In genomic region chr15:88604381-88604951, GRCh38 we compare ENCODE assay signal across 10 cellular contexts. TPM values are rescaled to one million over a fixed set of nuclear protein-coding genes. Genes with fewer than 3 reads are reported as not detected.
A peak's percentile ranks its signal among the peaks of the same experiment; 100 is the strongest.
DNase-seq lines count a peak whose midpoint lies in the region; ATAC-seq and TF ChIP-seq lines count a peak whose summit lies in the region.
"Had no signal": no experiment of that assay in that cellular context is flagged by ENCODE, and none has a peak within 500 bp of the region (broad histone marks: within the 10 kb centered on the region; RNA-seq: fewer than 3 reads in every experiment).

No MANE protein-coding gene starts in this region.

- H3K36me3 Mint-ChIP-seq in brain = no peaks in the 10 kb centered on the region
- H3K36me3 Mint-ChIP-seq in natural killer cell = no peaks in the 10 kb centered on the region

- TF ChIP-seq CTCF in brain (conservative IDR thresholded peaks at IDR 0.05) = no peak
- no peak for TF ChIP-seq CTCF in natural killer cell (IDR thresholded peaks at IDR 0.05)
- TF ChIP-seq CTCF in esophagus squamous epithelium (IDR thresholded peaks at IDR 0.05) = no peak

- H3K27me3 ChIP-seq in esophagus squamous epithelium = peaks cover 0 to 77% (median 26%) of the 10 kb centered on the region in 4 donors

- peak in 1 of 3 donors; percentile 24 for ATAC-seq in natural killer cell
- ATAC-seq in GM21526 (IDR thresholded peaks at IDR 0.05; ENCODE audit: low FRiP score, unreplicated experiment) = no peak

- no peaks in the 10 kb centered on the region for H3K36me3 ChIP-seq in esophagus squamous epithelium

- H3K27ac Mint-ChIP-seq in brain (peak overlapping the region; percentile 32 to 98 (median 65)), natural killer cell (no peak overlapping the region)

- WGBS in esophagus squamous epithelium, 2 donors = 0% methylated on average over 14 of the region's 33 CpGs; no CpG with 5 or more reads in 1 of the 2 donors

- peaks cover 38% of the 10 kb centered on the region for H3K27me3 Mint-ChIP-seq in brain
- peaks cover 54 to 80% of the 10 kb centered on the region in 2 donors for H3K27me3 Mint-ChIP-seq in natural killer cell (ENCODE audit: low read depth in 2 of 2)

- H3K4me3 Mint-ChIP-seq in brain = peak overlapping the region; percentile 90 to 97 (median 93)
- peak overlapping the region; percentile 37 for H3K4me3 Mint-ChIP-seq in natural killer cell

- no peak overlapping the region for H3K4me3 ChIP-seq in esophagus squamous epithelium

- no peak overlapping the region for H3K27ac ChIP-seq in esophagus squamous epithelium
- H3K27ac ChIP-seq: KMS-11 had no signal

- intact Hi-C loops in natural killer cell (cut with micrococcal nuclease) = no loop called here
- intact Hi-C loops in esophagus squamous epithelium (cut with DNase I) = no loop called here

- DNase-seq in COR-L47 (lab: John Stamatoyannopoulos, UW) (peak; percentile 51), NCI-H1092 treated with DMSO at 0.1 percent for 48 hours (lab: John Stamatoyannopoulos, UW) (peak; percentile 15), natural killer cell (no peak), AG08396 (ENCODE audit: low spot score) (no peak), esophagus squamous epithelium (lab: John Stamatoyannopoulos, UW) (no peak)
- no peak for DNase-seq in activated naive CD4-positive, alpha-beta T cell (lab: John Stamatoyannopoulos, UW)
- DNase-seq: RPMI8226 had no signal

- H3K4me1 ChIP-seq in esophagus squamous epithelium = peaks cover 0 to 19% (median 12%) of the 10 kb centered on the region in 3 donors

- peaks cover 72% of the 10 kb centered on the region for H3K4me1 Mint-ChIP-seq in brain
- peaks cover 11 to 14% of the 10 kb centered on the region in 2 donors for H3K4me1 Mint-ChIP-seq in natural killer cell

- H3K9me3 Mint-ChIP-seq in brain (peaks cover 0 to 3% (median 0%) of the 10 kb centered on the region in 5 experiments), natural killer cell (no peaks in the 10 kb centered on the region)

- no peaks in the 10 kb centered on the region for H3K9me3 ChIP-seq in esophagus squamous epithelium

- no peak for TF ChIP-seq POLR2A in esophagus squamous epithelium (IDR thresholded peaks at IDR 0.05)

RNA-seq across cellular contexts. Expression of gene AEN, which starts 16.7 kb away (rescaled TPM):
- polyA plus RNA-seq in brain (ENCODE audit: insufficient read depth, low read depth, low replicate concordance) = 2.9 TPM
- 10 to 100 TPM; 19.9 to 26.9 (median 20.9) TPM for total RNA-seq in natural killer cell
- total RNA-seq in esophagus squamous epithelium = 10 to 100 TPM; 13.4 to 31.4 (median 18.1) TPM

RNA-seq across cellular contexts. Expression of gene ISG20, which starts 34.4 kb away (rescaled TPM):
- polyA plus RNA-seq in brain (ENCODE audit: insufficient read depth, low read depth, low replicate concordance) = 6.4 TPM
- total RNA-seq in natural killer cell = 100 to 1,000 TPM in 2 of 3 donors, 10 to 100 TPM in 1; 80.6 to 137 (median 116) TPM
- 10 to 100 TPM; 14.0 to 24.1 (median 19.7) TPM for total RNA-seq in esophagus squamous epithelium

RNA-seq across cellular contexts. Expression of gene DET1, which starts 58.0 kb away (rescaled TPM):
- polyA plus RNA-seq in brain (ENCODE audit: insufficient read depth, low read depth, low replicate concordance) = 5.9 TPM
- 1 to 10 TPM; 3.9 to 5.8 (median 5.2) TPM for total RNA-seq in natural killer cell
- total RNA-seq in esophagus squamous epithelium = 1 to 10 TPM; 1.8 to 4.2 (median 2.3) TPM

Comparison
In these comparisons a context has a peak if more than half of its experiments do, and no peak if none do; other contexts are left out.
1. DNase-seq: peak in COR-L47 (single experiment) and NCI-H1092 treated with DMSO at 0.1 percent for 48 hours (single experiment); none in natural killer cell (single experiment), AG08396 (single experiment), activated naive CD4-positive, alpha-beta T cell (0 of 4) and esophagus squamous epithelium (single experiment).
2. H3K27ac Mint-ChIP-seq: peak in brain (5 of 5); none in natural killer cell (0 of 2).